Comparison of ENCODE assay signal across 1 cellular context in genomic region chr9:130265431-130266235, GRCh38.
TF ChIP-seq lines count a peak whose summit lies in the region.

HMCN2 (plus strand) TSS chr9:130265760; CDS start chr9:130265879, 119 bp downstream.

TF ChIP-seq in H1, 55 proteins besides CTCF, POLR2A, EP300 and RAD21 (continued from another document):
- TF ChIP-seq USF2 (IDR thresholded peaks at IDR 0.05; ENCODE audit: low read length) (no peak), KDM5A (IDR thresholded peaks at IDR 0.05; ENCODE audit: low read length) (no peak), PHF8 (conservative IDR thresholded peaks at IDR 0.05; ENCODE audit: low read depth, low read length) (peak; percentile 73), ASH2L (IDR thresholded peaks at IDR 0.05; ENCODE audit: low read length) (peak; percentile 85), SP1 (IDR thresholded peaks at IDR 0.05; ENCODE audit: low read depth, low read length) (0 out of 2 replicates have a peak, but pooled peaks have one; percentile 22), TBP (IDR thresholded peaks at IDR 0.05; ENCODE audit: low read depth, low read length) (peak; percentile 63; the same call in 1 of the 2 replicates), CTBP2 (IDR thresholded peaks at IDR 0.05; ENCODE audit: borderline replicate concordance, insufficient read depth, insufficient read length, low read length) (no peak), FOSL1 (IDR thresholded peaks at IDR 0.05; ENCODE audit: insufficient read depth, low read depth, low read length) (peak; percentile 93), E2F6 (IDR thresholded peaks at IDR 0.05) (peak; percentile 91), EGR1 (IDR thresholded peaks at IDR 0.05; ENCODE audit: borderline replicate concordance, low read depth, low read length) (peak; percentile 46; the same call in 1 of the 2 replicates), EZH2 (IDR thresholded peaks at IDR 0.05; ENCODE audit: low read depth, low read length, severe bottlenecking) (peak; percentile 37), TAF7 (optimal IDR thresholded peaks at IDR 0.05; ENCODE audit: borderline replicate concordance, low read depth, low read length) (peak; percentile 36), CHD7 (IDR thresholded peaks at IDR 0.05; ENCODE audit: insufficient replicate concordance, low read length) (no peak), MAX (IDR thresholded peaks at IDR 0.05) (peak; percentile 84), KDM4A (IDR thresholded peaks at IDR 0.05; ENCODE audit: low read depth, low read length, severe bottlenecking) (peak; percentile 78), SIN3A (conservative IDR thresholded peaks at IDR 0.05 in 1 of 2, IDR thresholded peaks at IDR 0.05 in 1 of 2; ENCODE audit: low read depth in 1 of 2, low read length in 2 of 2) (peak in 1 of 2 experiments; percentile 50; a peak in 2 of 4 replicates), CEBPB (IDR thresholded peaks at IDR 0.05; ENCODE audit: low read depth, low read length) (no peak), TAF1 (IDR thresholded peaks at IDR 0.05; ENCODE audit: low read depth, low read length) (peak; percentile 44; the same call in 1 of the 2 replicates), HDAC2 (IDR thresholded peaks at IDR 0.05; ENCODE audit: borderline replicate concordance in 1 of 2, low read depth in 2 of 2, low read length in 2 of 2) (peak in 1 of 2 experiments; percentile 54; a peak in 1 of 4 replicates), JUND (IDR thresholded peaks at IDR 0.05; ENCODE audit: low read length) (peak; percentile 89), CBX5 (IDR thresholded peaks at IDR 0.05; ENCODE audit: low read depth, low read length) (no peak)
